8 cellular contexts compared by ENCODE assay signal in the genomic region with DNA sequence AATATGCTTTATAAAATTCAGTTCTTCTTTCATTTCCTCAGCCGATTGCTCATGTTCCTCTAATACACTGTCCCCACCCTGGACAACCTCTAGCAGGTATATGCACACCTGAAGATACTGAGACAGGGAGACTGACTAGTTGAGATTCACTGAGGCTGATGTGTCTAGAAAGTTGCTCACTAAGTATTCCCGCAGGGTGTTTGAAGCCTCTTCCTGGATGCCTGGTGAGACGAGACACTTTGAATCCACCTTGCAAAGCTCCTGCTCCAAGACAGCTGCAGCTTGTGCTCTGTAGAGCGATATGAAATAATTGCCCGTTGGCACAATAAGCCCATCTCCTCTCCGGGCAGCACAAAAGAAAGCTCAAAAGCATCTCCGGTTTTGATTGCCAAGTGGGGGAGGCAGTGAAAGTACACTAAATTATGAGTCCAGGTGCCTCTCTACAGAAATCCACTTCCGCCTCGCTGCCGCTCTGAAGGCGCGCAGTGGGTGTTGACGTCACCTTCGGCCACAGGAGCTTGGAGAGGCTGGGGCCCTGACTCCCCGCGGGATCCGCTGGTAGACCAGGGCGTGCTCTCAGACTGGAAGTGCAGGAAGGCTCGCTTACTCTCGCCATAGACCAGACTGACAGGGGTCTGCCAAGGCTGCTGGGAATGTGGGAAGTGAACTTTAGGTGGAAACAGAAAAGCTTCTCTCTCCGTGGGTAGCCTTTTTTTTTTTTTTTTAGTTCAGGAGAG. TPM values are rescaled to one million over a fixed set of nuclear protein-coding genes. Genes with fewer than 3 reads are reported as not detected.
DNase-seq lines count a peak whose midpoint lies in the region; ATAC-seq and TF ChIP-seq lines count a peak whose summit lies in the region.

No MANE protein-coding gene starts in this region.

- H3K4me1 Mint-ChIP-seq in CD4-positive, alpha-beta T cell (ENCODE audit: low read depth) = peaks cover 14% of the 10 kb centered on the region
- H3K4me1 Mint-ChIP-seq in activated T-cell treated with anti-CD3 and anti-CD28 coated beads, Interleukin-2, amount 50 U/mL, for 72 hours (ENCODE audit: low read depth) = peaks cover 19% of the 10 kb centered on the region
- no peaks in the 10 kb centered on the region for H3K4me1 Mint-ChIP-seq in progenitor cell of endocrine pancreas (ENCODE audit: low read depth)

- peaks cover 5% of the 10 kb centered on the region for H3K27me3 ChIP-seq in CD4-positive, alpha-beta T cell (ENCODE audit: control insufficient read depth, insufficient read depth, low read length)
- H3K27me3 ChIP-seq in gastroesophageal sphincter = no peaks in the 10 kb centered on the region

- CTCF ChIA-PET in CD4-positive, alpha-beta T cell (lab: Charles Lee) = interaction anchor here (0.7 to 2.0 kb wide), 4 partner anchors 15 to 230 kb away, joined by 3 to 6 read pairs (median 4); no protein-coding TSS in a partner anchor

- H3K27me3 Mint-ChIP-seq in CD4-positive, alpha-beta T cell = peaks cover 9% of the 10 kb centered on the region
- H3K27me3 Mint-ChIP-seq in activated T-cell treated with anti-CD3 and anti-CD28 coated beads, Interleukin-2, amount 50 U/mL, for 72 hours (ENCODE audit: low read depth) = no peaks in the 10 kb centered on the region
- peaks cover 17% of the 10 kb centered on the region for H3K27me3 Mint-ChIP-seq in progenitor cell of endocrine pancreas

- ATAC-seq in CD4-positive, alpha-beta T cell (ENCODE audit: poor library complexity) = peak; percentile 99
- peak; percentile 95 for ATAC-seq in GM19467 (IDR thresholded peaks at IDR 0.05; ENCODE audit: unreplicated experiment)
- ATAC-seq in HG03575 (IDR thresholded peaks at IDR 0.05; ENCODE audit: extremely low read depth, insufficient number of reproducible peaks, low FRiP score, unreplicated experiment) = peak; percentile 96
- ATAC-seq in activated T-cell treated with anti-CD3 and anti-CD28 coated beads, Interleukin-2, amount 50 U/mL, for 72 hours (replicated peaks in 1 of 2) = peak; percentile 100
- peak; percentile 83 for ATAC-seq in gastroesophageal sphincter

- peak overlapping the region; percentile 90 for H3K4me3 Mint-ChIP-seq in CD4-positive, alpha-beta T cell
- peak overlapping the region; percentile 78 to 95 for H3K4me3 Mint-ChIP-seq in activated T-cell treated with anti-CD3 and anti-CD28 coated beads, Interleukin-2, amount 50 U/mL, for 72 hours
- H3K4me3 Mint-ChIP-seq in progenitor cell of endocrine pancreas (ENCODE audit: low read depth) = peak overlapping the region; percentile 44

- intact Hi-C loops in CD4-positive, alpha-beta T cell (cut with DNase I, micrococcal nuclease) = loop anchor here in 1 of 2 experiments (10.0 kb wide), 1 partner anchor 1649 kb away; no protein-coding TSS in a partner anchor

- DNase-seq in CD4-positive, alpha-beta T cell = peak; percentile 38 to 67 (median 54)
- DNase-seq in NOMO-1 treated with dmso at 0.1 percent for 144 hours (lab: John Stamatoyannopoulos, UW; ENCODE audit: unreplicated experiment) = peak; percentile 62
- peak; percentile 76 to 85 for DNase-seq in activated T-cell treated with anti-CD3 and anti-CD28 coated beads, Interleukin-2, amount 50 U/mL, for 72 hours
- DNase-seq in progenitor cell of endocrine pancreas (ENCODE audit: low spot score, unreplicated experiment) = no peak

- TF ChIP-seq EP300 in gastroesophageal sphincter (IDR thresholded peaks at IDR 0.05) = no peak

- H3K36me3 ChIP-seq in gastroesophageal sphincter (no peaks in the 10 kb centered on the region), urinary bladder (ENCODE audit: insufficient read depth) (no peaks in the 10 kb centered on the region)

- H3K36me3 Mint-ChIP-seq in CD4-positive, alpha-beta T cell (ENCODE audit: low read depth) = no peaks in the 10 kb centered on the region
- no peaks in the 10 kb centered on the region for H3K36me3 Mint-ChIP-seq in activated T-cell treated with anti-CD3 and anti-CD28 coated beads, Interleukin-2, amount 50 U/mL, for 72 hours (ENCODE audit: insufficient read depth in 2 of 2)
- no peaks in the 10 kb centered on the region for H3K36me3 Mint-ChIP-seq in progenitor cell of endocrine pancreas (ENCODE audit: insufficient read depth)

- no peak for TF ChIP-seq POLR2A in gastroesophageal sphincter (IDR thresholded peaks at IDR 0.05)

- H3K27ac Mint-ChIP-seq in CD4-positive, alpha-beta T cell = peak overlapping the region; percentile 69
- H3K27ac Mint-ChIP-seq in activated T-cell treated with anti-CD3 and anti-CD28 coated beads, Interleukin-2, amount 50 U/mL, for 72 hours = peak overlapping the region; percentile 44
- no peak overlapping the region for H3K27ac Mint-ChIP-seq in progenitor cell of endocrine pancreas

- WGBS in gastroesophageal sphincter (ENCODE audit: low coverage in 1 of 2), 2 donors = 23 to 31% methylated on average over 3 to 8 of the region's 21 CpGs
- WGBS in urinary bladder = 26% methylated on average over 21 of the region's 21 CpGs

- POLR2A ChIA-PET in CD4-positive, alpha-beta T cell (lab: Charles Lee) = interaction anchor here (0.6 to 1.6 kb wide), 4 partner anchors 47 to 205 kb away, joined by 3 to 7 read pairs (median 4); a partner anchor contains a TSS

- H3K9me3 ChIP-seq in CD4-positive, alpha-beta T cell (ENCODE audit: control insufficient read depth, low read length) = no peaks in the 10 kb centered on the region
- H3K9me3 ChIP-seq in gastroesophageal sphincter = no peaks in the 10 kb centered on the region

- no peak overlapping the region for H3K27ac ChIP-seq in CD4-positive, alpha-beta T cell (ENCODE audit: low read depth, low read length)
- H3K27ac ChIP-seq in gastroesophageal sphincter = no peak overlapping the region
- no peak overlapping the region for H3K27ac ChIP-seq in urinary bladder (ENCODE audit: low read depth)

- no peaks in the 10 kb centered on the region for H3K9me3 Mint-ChIP-seq in CD4-positive, alpha-beta T cell
- H3K9me3 Mint-ChIP-seq in activated T-cell treated with anti-CD3 and anti-CD28 coated beads, Interleukin-2, amount 50 U/mL, for 72 hours = no peaks in the 10 kb centered on the region
- no peaks in the 10 kb centered on the region for H3K9me3 Mint-ChIP-seq in progenitor cell of endocrine pancreas (ENCODE audit: low read depth)

- peaks cover 0 to 11% (median 0%) of the 10 kb centered on the region in 3 donors for H3K4me1 ChIP-seq in gastroesophageal sphincter
- no peaks in the 10 kb centered on the region for H3K4me1 ChIP-seq in urinary bladder (ENCODE audit: insufficient read depth)

- TF ChIP-seq CTCF in CD4-positive, alpha-beta T cell (IDR thresholded peaks at IDR 0.05) = no peak
- TF ChIP-seq CTCF in gastroesophageal sphincter (IDR thresholded peaks at IDR 0.05) (peak in 1 of 4 experiments; percentile 13), progenitor cell of endocrine pancreas (IDR thresholded peaks at IDR 0.05; ENCODE audit: unreplicated experiment) (no peak)

- H3K4me3 ChIP-seq in gastroesophageal sphincter (peak overlapping the region; percentile 37 to 45), urinary bladder (ENCODE audit: low read depth, low read length) (peak overlapping the region; percentile 12)

RNA-seq across cellular contexts. Expression of a gene that starts 46.3 kb away (rescaled TPM):
- total RNA-seq in CD4-positive, alpha-beta T cell = 1 to 10 TPM; 4.8 to 5.0 TPM
- 1 to 10 TPM; 2.6 to 5.2 TPM for total RNA-seq in activated T-cell treated with anti-CD3 and anti-CD28 coated beads, Interleukin-2, amount 50 U/mL, for 72 hours
- total RNA-seq in gastroesophageal sphincter = 1 to 10 TPM in 1 of 4 donors, not detected in 3; 1.7 TPM
- not detected in 2 replicates for total RNA-seq in progenitor cell of endocrine pancreas
- total RNA-seq in urinary bladder = not detected
- polyA plus RNA-seq in urinary bladder = 0.08 TPM

RNA-seq across cellular contexts. Expression of a gene that starts 50.0 kb away (rescaled TPM):
- not detected for total RNA-seq in CD4-positive, alpha-beta T cell
- under 1 TPM; 0.07 to 0.24 TPM for total RNA-seq in activated T-cell treated with anti-CD3 and anti-CD28 coated beads, Interleukin-2, amount 50 U/mL, for 72 hours
- total RNA-seq in gastroesophageal sphincter (under 1 TPM in 3 of 4 donors, not detected in 1; 0.08 to 0.17 (median 0.16) TPM), progenitor cell of endocrine pancreas (0.09 TPM in 1 of 2 replicates, not detected in the other), urinary bladder (3.6 TPM)
- not detected for polyA plus RNA-seq in urinary bladder

RNA-seq across cellular contexts. Expression of a gene that starts 54.8 kb away (rescaled TPM):
- not detected for total RNA-seq in CD4-positive, alpha-beta T cell
- under 1 TPM in 1 of 2 donors, not detected in 1; 0.60 TPM for total RNA-seq in activated T-cell treated with anti-CD3 and anti-CD28 coated beads, Interleukin-2, amount 50 U/mL, for 72 hours
- total RNA-seq in gastroesophageal sphincter (1 to 10 TPM in 2 of 4 donors, under 1 TPM in 2; 0.54 to 2.0 (median 0.90) TPM), progenitor cell of endocrine pancreas (0.13 TPM in 1 of 2 replicates, not detected in the other), urinary bladder (0.48 TPM)
- 0.18 TPM for polyA plus RNA-seq in urinary bladder
